ENCODE assay signal across 8 cellular contexts in the genomic region with DNA sequence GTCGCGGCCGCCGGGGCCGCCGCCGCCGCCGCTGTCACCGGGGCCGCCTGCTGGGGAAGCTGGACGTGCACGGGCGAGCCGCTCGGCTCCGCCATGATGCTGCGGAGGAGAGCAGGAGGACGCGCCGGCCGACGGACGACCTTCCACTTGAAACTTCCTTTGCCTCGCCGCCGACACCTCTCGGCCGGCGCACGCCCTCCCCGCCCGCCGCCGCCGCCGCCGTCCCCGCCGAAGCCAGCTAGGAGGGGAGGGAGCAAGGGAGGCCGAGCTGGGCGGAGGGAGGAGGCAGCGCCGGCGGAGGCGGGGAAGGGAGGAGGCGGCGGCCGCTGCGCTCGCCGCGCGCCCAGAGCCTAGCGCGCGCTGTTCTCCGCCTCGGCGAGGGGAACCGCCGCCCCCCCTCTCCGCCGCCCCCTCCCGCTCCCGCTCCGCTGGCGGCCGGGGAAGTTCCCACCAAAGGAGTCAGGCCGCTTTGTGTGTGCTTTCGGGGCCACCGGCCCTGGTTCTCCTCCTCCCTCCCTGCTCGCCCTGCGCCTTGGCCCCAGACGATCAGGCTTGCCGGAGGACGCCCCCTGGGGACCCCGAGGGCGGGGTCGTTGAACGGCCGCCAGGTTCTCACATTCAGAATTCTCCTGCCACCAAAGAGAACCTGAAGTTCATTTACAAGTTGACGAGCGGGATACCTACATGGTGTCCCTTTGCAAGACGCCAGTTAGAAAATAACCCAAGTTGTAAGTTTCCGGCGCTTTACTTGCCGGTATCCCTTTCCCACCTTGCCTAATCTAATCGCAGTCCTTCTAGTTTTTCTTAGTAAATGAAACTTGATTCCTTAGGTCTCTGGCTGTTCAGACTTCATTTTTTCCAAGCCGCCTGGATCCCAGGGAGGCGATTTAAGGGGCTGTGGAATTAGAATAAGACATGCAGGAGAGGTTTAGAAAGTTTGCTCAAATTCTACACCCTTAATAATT. TPM values are rescaled to one million over a fixed set of nuclear protein-coding genes. Genes with fewer than 3 reads are reported as not detected.
A peak's percentile ranks its signal among the peaks of the same experiment; 100 is the strongest.
DNase-seq lines count a peak whose midpoint lies in the region; ATAC-seq and TF ChIP-seq lines count a peak whose summit lies in the region.

A gene (minus strand): TSS at position 255 of the 965 bp plus-strand sequence. CDS start 160 bp downstream, at position 95.

- H3K4me3 ChIP-seq in astrocyte of the cerebellum (ENCODE audit: low read depth, low read length) = peak within 1 kb of the TSS; percentile 71
- peak within 1 kb of the TSS; percentile 74 to 86 for H3K4me3 ChIP-seq in aorta (ENCODE audit: low read length in 2 of 2)

- in situ Hi-C loops in GM13976 (cut with MboI; ENCODE audit: low sequenced_read_pairs, unreplicated experiment) = no loop called here
- in situ Hi-C loops in astrocyte of the cerebellum (cut with HindIII; ENCODE audit: low sequenced_read_pairs) = no loop called here

- peaks cover 37% of the 10 kb centered on the region for H3K4me1 Mint-ChIP-seq in T-helper 2 cell treated with Interferon-gamma antibody and Interleukin-4, amounts not matched to agents 5 μg/mL and 100 μg/mL, for 36 hours (ENCODE audit: low read depth)

- peak within 1 kb of the TSS; percentile 95 for H3K4me3 Mint-ChIP-seq in T-helper 2 cell treated with Interferon-gamma antibody and Interleukin-4, amounts not matched to agents 5 μg/mL and 100 μg/mL, for 36 hours

- peaks cover 4% of the 10 kb centered on the region for H3K27me3 Mint-ChIP-seq in T-helper 2 cell treated with Interferon-gamma antibody and Interleukin-4, amounts not matched to agents 5 μg/mL and 100 μg/mL, for 36 hours (ENCODE audit: low read depth)

- DNase-seq in GM13976 (ENCODE audit: low spot score) = peak; percentile 84
- DNase-seq in NCI-H128 (lab: John Stamatoyannopoulos, UW; ENCODE audit: unreplicated experiment) = peak; percentile 39
- DNase-seq in T-helper 2 cell treated with Interferon-gamma antibody and Interleukin-4, amounts not matched to agents 5 μg/mL and 100 μg/mL, for 36 hours (ENCODE audit: low spot score) = peak; percentile 81
- peak; percentile 46 for DNase-seq in astrocyte of the cerebellum (ENCODE audit: low read depth)
- peak; percentile 73 for DNase-seq in hepatic stellate cell (ENCODE audit: low spot score)
- peak; percentile 59 for DNase-seq in renal cortical epithelial cell (ENCODE audit: low read depth)
- DNase-seq in aorta = peak; percentile 84 to 91

- peak within 1 kb of the TSS; percentile 24 to 39 for H3K27ac ChIP-seq in aorta (ENCODE audit: low read depth in 1 of 2, low read length in 2 of 2)

- H3K9me3 ChIP-seq in aorta (ENCODE audit: control insufficient read depth, low read length) = no peaks in the 10 kb centered on the region

- H3K36me3 Mint-ChIP-seq in T-helper 2 cell treated with Interferon-gamma antibody and Interleukin-4, amounts not matched to agents 5 μg/mL and 100 μg/mL, for 36 hours (ENCODE audit: low read depth) = peaks cover 14% of the 10 kb centered on the region

- WGBS in aorta, 2 donors = 0 to 1% methylated on average over 39 to 91 of the region's 91 CpGs

- H3K36me3 ChIP-seq in aorta (ENCODE audit: control insufficient read depth in 1 of 2, insufficient read depth in 2 of 2, low read length in 1 of 2) = no peaks in the 10 kb centered on the region

- intact Hi-C loops in aorta (cut with DNase I) = loop anchor here in 1 of 2 donors (10.0 kb wide), 1 partner anchor 83 kb away; no protein-coding TSS in a partner anchor

- ATAC-seq in HG02759 (IDR thresholded peaks at IDR 0.05; ENCODE audit: unreplicated experiment) (peak; percentile 80), aorta (ENCODE audit: low FRiP score) (peak; percentile 90)

- H3K9me3 Mint-ChIP-seq in T-helper 2 cell treated with Interferon-gamma antibody and Interleukin-4, amounts not matched to agents 5 μg/mL and 100 μg/mL, for 36 hours = no peaks in the 10 kb centered on the region

- no peak for TF ChIP-seq CTCF in GM13976 (IDR thresholded peaks at IDR 0.05; ENCODE audit: borderline replicate concordance, control extremely low read depth, extremely low read depth, insufficient read depth, missing control alignments)
- no peak for TF ChIP-seq CTCF in astrocyte of the cerebellum (IDR thresholded peaks at IDR 0.05; ENCODE audit: low read depth, low read length, missing control alignments)

- no peaks in the 10 kb centered on the region for H3K27me3 ChIP-seq in aorta (ENCODE audit: control insufficient read depth in 1 of 2, insufficient read depth in 2 of 2, low read length in 1 of 2)

- H3K4me1 ChIP-seq in aorta (ENCODE audit: control insufficient read depth in 1 of 2, insufficient read depth in 2 of 2, low read length in 2 of 2) = peaks cover 0 to 5% of the 10 kb centered on the region in 2 donors

- peak within 1 kb of the TSS; percentile 97 for H3K27ac Mint-ChIP-seq in T-helper 2 cell treated with Interferon-gamma antibody and Interleukin-4, amounts not matched to agents 5 μg/mL and 100 μg/mL, for 36 hours

RNA-seq across cellular contexts. Expression of the gene that starts here (rescaled TPM):
- total RNA-seq in renal cortical epithelial cell = 13.8 and 19.3 TPM in 2 replicates
- 10 to 100 TPM; 12.6 to 16.1 TPM for total RNA-seq in aorta
- 10 to 100 TPM in 1 of 2 donors, 1 to 10 TPM in 1; 7.1 to 17.7 TPM for polyA plus RNA-seq in aorta

Comparison
In these comparisons a context has a peak if more than half of its experiments do, and no peak if none do; other contexts are left out.
1. Peak in every context shown above with its lines: DNase-seq, ATAC-seq, H3K4me3 ChIP-seq and H3K27ac ChIP-seq.